In the genomic region with DNA sequence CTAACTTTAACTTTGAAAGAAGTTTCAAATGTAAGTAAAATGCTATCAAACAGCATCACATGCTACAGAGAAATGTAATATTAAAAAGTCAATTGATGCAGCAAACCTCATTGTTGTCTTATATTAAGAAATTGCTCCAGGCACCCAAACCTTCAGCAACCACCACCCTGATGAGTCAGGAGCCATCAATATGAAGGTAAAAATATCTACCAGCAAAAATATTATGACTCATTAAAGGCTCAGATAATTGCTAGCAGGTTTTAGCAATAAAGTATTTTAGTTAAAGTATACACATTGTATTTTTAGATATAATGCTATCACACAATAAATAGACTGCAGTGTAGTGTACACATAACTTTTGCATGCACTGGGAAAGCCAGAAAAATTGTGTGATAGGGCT, we compare ENCODE assay signal across 19 cellular contexts.
"Had no signal": no experiment of that assay in that cellular context is flagged by ENCODE, and none has a peak within 500 bp of the region (broad histone marks: within the 10 kb centered on the region; RNA-seq: fewer than 3 reads in every experiment).

No MANE protein-coding gene starts in this region.

- H3K4me1 Mint-ChIP-seq: natural killer cell; neural crest cell; stimulated activated naive B cell treated with anti-CD40 and anti-IgM and Interleukin-4, amounts not matched to agents 10 μg/mL and 1 μg/mL and 100 μg/mL, for 72 hours; stimulated activated naive CD8-positive, alpha-beta T cell treated with anti-CD3 and anti-CD28 coated beads, Interleukin-15, amount 100 ng/mL, for 72 hours had no signal

- H3K36me3 ChIP-seq: heart left ventricle, spleen, tibial nerve, upper lobe of right lung, vagina had no signal

- H3K27me3 ChIP-seq: heart left ventricle, spleen, testis, tibial nerve, upper lobe of right lung, vagina had no signal

- H3K36me3 Mint-ChIP-seq: natural killer cell; stimulated activated naive B cell treated with anti-CD40 and anti-IgM and Interleukin-4, amounts not matched to agents 10 μg/mL and 1 μg/mL and 100 μg/mL, for 72 hours had no signal

- H3K4me3 Mint-ChIP-seq: effector memory CD8-positive, alpha-beta T cell; natural killer cell; neural crest cell; stimulated activated naive B cell treated with anti-CD40 and anti-IgM and Interleukin-4, amounts not matched to agents 10 μg/mL and 1 μg/mL and 100 μg/mL, for 72 hours; stimulated activated naive CD8-positive, alpha-beta T cell treated with anti-CD3 and anti-CD28 coated beads, Interleukin-15, amount 100 ng/mL, for 72 hours had no signal

- H3K27ac Mint-ChIP-seq: effector memory CD8-positive, alpha-beta T cell; natural killer cell; stimulated activated naive B cell treated with anti-CD40 and anti-IgM and Interleukin-4, amounts not matched to agents 10 μg/mL and 1 μg/mL and 100 μg/mL, for 72 hours; stimulated activated naive CD8-positive, alpha-beta T cell treated with anti-CD3 and anti-CD28 coated beads, Interleukin-15, amount 100 ng/mL, for 72 hours had no signal

- H3K9me3 ChIP-seq: mucosa of descending colon, testis, tibial nerve, upper lobe of right lung, vagina had no signal

- H3K4me3 ChIP-seq: heart left ventricle, mucosa of descending colon, spleen, testis, tibial nerve, upper lobe of right lung, vagina had no signal

- H3K27me3 Mint-ChIP-seq: effector memory CD8-positive, alpha-beta T cell; stimulated activated naive B cell treated with anti-CD40 and anti-IgM and Interleukin-4, amounts not matched to agents 10 μg/mL and 1 μg/mL and 100 μg/mL, for 72 hours; stimulated activated naive CD8-positive, alpha-beta T cell treated with anti-CD3 and anti-CD28 coated beads, Interleukin-15, amount 100 ng/mL, for 72 hours had no signal

- DNase-seq: effector memory CD8-positive, alpha-beta T cell; erythroblast; foreskin melanocyte; heart left ventricle; hippocampal formation; kidney glomerular epithelial cell; mucosa of descending colon; natural killer cell; spleen; stimulated activated CD4-positive, alpha-beta T cell treated with anti-CD3 and anti-CD28 coated beads, Interleukin-2, amount 100 ng/mL, for 24 hours; stimulated activated CD4-positive, alpha-beta T cell treated with anti-CD3 and anti-CD28 coated beads, Interleukin-4, amount 100 ng/mL, for 4 hours; stimulated activated naive B cell treated with anti-CD40 and anti-IgM and Interleukin-4, amounts not matched to agents 10 μg/mL and 1 μg/mL and 100 μg/mL, for 72 hours; stimulated activated naive CD8-positive, alpha-beta T cell treated with anti-CD3 and anti-CD28 coated beads, Interleukin-15, amount 100 ng/mL, for 72 hours; testis; upper lobe of right lung had no signal

- H3K4me1 ChIP-seq: heart left ventricle, spleen, testis, tibial nerve, upper lobe of right lung, vagina had no signal

- H3K27ac ChIP-seq: heart left ventricle, spleen, testis, tibial nerve, upper lobe of right lung, vagina had no signal

- ATAC-seq: effector memory CD8-positive, alpha-beta T cell; heart left ventricle; mucosa of descending colon; natural killer cell; sciatic nerve; stimulated activated naive B cell treated with anti-CD40 and anti-IgM and Interleukin-4, amounts not matched to agents 10 μg/mL and 1 μg/mL and 100 μg/mL, for 72 hours; stimulated activated naive CD8-positive, alpha-beta T cell treated with anti-CD3 and anti-CD28 coated beads, Interleukin-15, amount 100 ng/mL, for 72 hours; upper lobe of right lung had no signal
